8 cellular contexts compared by ENCODE assay signal in genomic region chr17:57902117-57902799, GRCh38. TPM values are rescaled to one million over a fixed set of nuclear protein-coding genes. Genes with fewer than 3 reads are reported as not detected.
DNase-seq lines count a peak whose midpoint lies in the region; ATAC-seq lines count a peak whose summit lies in the region.

No MANE protein-coding gene starts in this region.

- peaks cover 28% of the 10 kb centered on the region for H3K79me2 ChIP-seq in ACC112 (ENCODE audit: control insufficient read depth, insufficient read depth, low read length, unreplicated experiment)

- WGBS in thymus, result 83% methylated on average over 13 of the region's 13 CpGs

- H3K9ac ChIP-seq in duodenal mucosa (ENCODE audit: low read depth in 1 of 2, low read length in 2 of 2), result peak overlapping the region in 1 of 2 donors; percentile 37

- H3K36me3 ChIP-seq in ACC112 (ENCODE audit: insufficient read depth, low read length), result no peaks in the 10 kb centered on the region
- H3K36me3 ChIP-seq in duodenal mucosa (ENCODE audit: control insufficient read depth in 1 of 2, insufficient read depth in 2 of 2, low read length in 2 of 2), result no peaks in the 10 kb centered on the region
- H3K36me3 ChIP-seq in thymus (ENCODE audit: control insufficient read depth, insufficient read depth), result no peaks in the 10 kb centered on the region

- H3K27ac ChIP-seq in ACC112 (ENCODE audit: low read depth, low read length) (peak overlapping the region; percentile 84), duodenal mucosa (ENCODE audit: low read depth, low read length) (peak overlapping the region; percentile 88), thymus (ENCODE audit: low read depth) (peak overlapping the region; percentile 8)

- ATAC-seq in GM19035 (IDR thresholded peaks at IDR 0.05; ENCODE audit: unreplicated experiment), result peak; percentile 64
- ATAC-seq in HG03175 (IDR thresholded peaks at IDR 0.05; ENCODE audit: unreplicated experiment), result peak; percentile 71

- DNase-seq in central memory CD4-positive, alpha-beta T cell, result no peak
- DNase-seq in NCI-H774 (lab: John Stamatoyannopoulos, UW), result no peak
- DNase-seq in stimulated activated CD4-positive, alpha-beta T cell treated with anti-CD3 and anti-CD28 coated beads, Interleukin-4, amount 100 ng/mL, for 4 hours, result no peak

- peak overlapping the region; percentile 32; the same call in 1 of the 2 replicates for H3K4me3 ChIP-seq in ACC112 (ENCODE audit: low read depth, low read length)
- H3K4me3 ChIP-seq in duodenal mucosa (ENCODE audit: low read depth in 1 of 2, low read length in 2 of 2), result no peak overlapping the region
- H3K4me3 ChIP-seq in thymus (ENCODE audit: low read length), result no peak overlapping the region

- H3K27me3 ChIP-seq in ACC112 (ENCODE audit: insufficient read depth, low read length) (no peaks in the 10 kb centered on the region), duodenal mucosa (ENCODE audit: control insufficient read depth in 1 of 2, insufficient read depth in 2 of 2, low read length in 2 of 2) (no peaks in the 10 kb centered on the region), thymus (ENCODE audit: control insufficient read depth, insufficient read depth) (no peaks in the 10 kb centered on the region)

- H3K9me3 ChIP-seq in duodenal mucosa (ENCODE audit: control insufficient read depth in 1 of 2, low read length in 2 of 2), result no peaks in the 10 kb centered on the region
- no peaks in the 10 kb centered on the region for H3K9me3 ChIP-seq in thymus (ENCODE audit: control insufficient read depth)

- peaks cover 39% of the 10 kb centered on the region for H3K4me1 ChIP-seq in ACC112 (ENCODE audit: control insufficient read depth, insufficient read depth, low read length, unreplicated experiment)
- H3K4me1 ChIP-seq in duodenal mucosa (ENCODE audit: control insufficient read depth in 1 of 2, insufficient read depth in 2 of 2, low read length in 2 of 2), result peaks cover 64 to 79% of the 10 kb centered on the region in 2 donors
- H3K4me1 ChIP-seq in thymus (ENCODE audit: control insufficient read depth, insufficient read depth, low read length), result no peaks in the 10 kb centered on the region

- no peak overlapping the region for H2AFZ ChIP-seq in ACC112 (ENCODE audit: low read length, unreplicated experiment)

RNA-seq across cellular contexts. Expression of gene MRPS23, which starts 52.4 kb away (rescaled TPM):
- polyA plus RNA-seq in thymus, result 22.7 TPM

RNA-seq across cellular contexts. Expression of gene CUEDC1, which starts 53.0 kb away (rescaled TPM):
- 19.3 TPM for polyA plus RNA-seq in thymus

Comparison
In these comparisons a context has a peak if more than half of its experiments do, and no peak if none do; other contexts are left out.
1. H3K27ac ChIP-seq: peak in every context shown above with its lines; median percentile 88 in duodenal mucosa; 84 in ACC112; 8 in thymus.